ENCODE assay signal across 2 cellular contexts in genomic region chr2:37575780-37576179, GRCh38.
TF ChIP-seq lines count a peak whose summit lies in the region.

No MANE protein-coding gene starts in this region.

TF ChIP-seq in GM23338, 12 proteins besides CTCF, POLR2A, EP300 and RAD21:
- TF ChIP-seq ETS1 (IDR thresholded peaks at IDR 0.05) = no peak
- no peak for TF ChIP-seq POLR2AphosphoS5 (IDR thresholded peaks at IDR 0.05; ENCODE audit: low read depth)
- TF ChIP-seq ZNF331 (CRISPR knock-in tag; IDR thresholded peaks at IDR 0.05; ENCODE audit: low read depth) = no peak
- TF ChIP-seq EZH2phosphoT487 (IDR thresholded peaks at IDR 0.05; ENCODE audit: unreplicated experiment) = no peak
- TF ChIP-seq EZH2 (IDR thresholded peaks at IDR 0.05; ENCODE audit: low read depth, unreplicated experiment) = no peak
- no peak for TF ChIP-seq REST (IDR thresholded peaks at IDR 0.05; ENCODE audit: unreplicated experiment)
- TF ChIP-seq NANOG (IDR thresholded peaks at IDR 0.05; ENCODE audit: borderline replicate concordance) = no peak
- no peak for TF ChIP-seq STAT1 (IDR thresholded peaks at IDR 0.05; ENCODE audit: unreplicated experiment)
- TF ChIP-seq ZNF114 (CRISPR knock-in tag; IDR thresholded peaks at IDR 0.05) = no peak
- TF ChIP-seq CREB1 (CRISPR knock-in tag; IDR thresholded peaks at IDR 0.05; ENCODE audit: low read depth) = no peak
- no peak for TF ChIP-seq ZNF462 (CRISPR knock-in tag; IDR thresholded peaks at IDR 0.05)
- no peak for TF ChIP-seq JUNB (IDR thresholded peaks at IDR 0.05; ENCODE audit: unreplicated experiment)

TF ChIP-seq in WTC11, 78 proteins besides CTCF, POLR2A, EP300 and RAD21 (continued from another document):
- TF ChIP-seq ZBTB21 (CRISPR knock-in tag; IDR thresholded peaks at IDR 0.05; ENCODE audit: borderline replicate concordance) (no peak), ETV6 (CRISPR knock-in tag; IDR thresholded peaks at IDR 0.05) (no peak), OVOL2 (CRISPR knock-in tag; IDR thresholded peaks at IDR 0.05; ENCODE audit: borderline replicate concordance) (no peak), ZNF138 (CRISPR knock-in tag; conservative IDR thresholded peaks at IDR 0.05) (no peak), ZNF281 (CRISPR knock-in tag; IDR thresholded peaks at IDR 0.05) (no peak), ATF1 (CRISPR knock-in tag; IDR thresholded peaks at IDR 0.05) (no peak), FOXK1 (CRISPR knock-in tag; IDR thresholded peaks at IDR 0.05) (no peak), SP1 (CRISPR knock-in tag; conservative IDR thresholded peaks at IDR 0.05) (no peak), ZNF423 (CRISPR knock-in tag; IDR thresholded peaks at IDR 0.05) (no peak), MXD4 (CRISPR knock-in tag; IDR thresholded peaks at IDR 0.05; ENCODE audit: borderline replicate concordance) (no peak), KAT7 (CRISPR knock-in tag; IDR thresholded peaks at IDR 0.05; ENCODE audit: borderline replicate concordance) (no peak), HMGA2 (CRISPR knock-in tag; IDR thresholded peaks at IDR 0.05) (no peak)
